ENCODE assay signal across 23 cellular contexts in the genomic region with DNA sequence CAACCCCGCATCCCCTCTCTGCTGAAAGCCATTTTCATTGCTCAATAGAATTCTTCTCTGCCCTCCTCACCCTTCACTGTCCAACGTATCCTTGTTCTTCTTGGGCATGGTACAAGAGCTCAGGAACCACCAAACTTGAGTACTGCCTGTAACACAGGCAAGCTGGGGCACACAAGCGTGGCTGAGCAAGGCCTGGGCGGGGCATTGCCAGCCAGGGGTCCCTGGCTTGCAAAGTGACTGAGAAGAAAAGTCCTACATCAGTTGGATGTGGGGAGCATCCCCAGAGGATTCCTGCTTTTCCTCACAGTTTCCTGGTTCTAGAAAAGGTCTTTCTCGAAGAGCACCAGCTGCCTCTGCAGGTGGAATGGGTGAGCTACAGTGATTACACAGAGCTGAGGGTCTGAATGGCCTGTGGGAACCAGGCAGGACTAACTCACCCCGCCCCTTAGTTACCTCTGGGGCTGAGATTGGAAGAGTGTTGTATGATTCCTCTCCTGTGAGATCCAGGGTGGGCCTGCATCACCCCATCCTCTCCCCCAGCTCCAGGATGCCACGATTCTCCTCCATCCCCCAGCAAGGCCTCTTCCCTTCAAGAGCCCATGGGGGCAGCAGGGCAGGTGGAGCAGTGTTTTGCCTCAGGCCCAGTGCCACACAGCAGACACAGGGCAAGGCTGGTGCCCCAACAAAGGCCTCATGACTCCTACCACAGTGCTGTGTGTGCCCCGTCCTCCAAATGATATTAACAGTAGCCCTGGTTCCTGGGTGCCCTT.
A peak's percentile ranks its signal among the peaks of the same experiment; 100 is the strongest.
DNase-seq lines count a peak whose midpoint lies in the region; ATAC-seq and TF ChIP-seq lines count a peak whose summit lies in the region.
"Had no signal": no experiment of that assay in that cellular context is flagged by ENCODE, and none has a peak within 500 bp of the region (broad histone marks: within the 10 kb centered on the region; RNA-seq: fewer than 3 reads in every experiment).

No MANE protein-coding gene starts in this region.

- WGBS in esophagus muscularis mucosa = 81% methylated on average over 8 of the region's 8 CpGs
- WGBS in aorta, 2 donors = 78 to 80% methylated on average over 8 of the region's 8 CpGs

- H3K36me3 ChIP-seq in BJ (ENCODE audit: control insufficient read depth, insufficient read depth, low read length) (no peaks in the 10 kb centered on the region), H7 (replicated peaks; ENCODE audit: control insufficient read depth, insufficient read depth, low read length) (no peaks in the 10 kb centered on the region), esophagus muscularis mucosa (no peaks in the 10 kb centered on the region), neural progenitor cell (no peaks in the 10 kb centered on the region), aorta (ENCODE audit: control insufficient read depth in 1 of 2, insufficient read depth in 2 of 2, low read length in 1 of 2) (no peaks in the 10 kb centered on the region)

- no peaks in the 10 kb centered on the region for H3K9me3 ChIP-seq in esophagus muscularis mucosa
- H3K9me3 ChIP-seq in neural progenitor cell (ENCODE audit: low read depth) = no peaks in the 10 kb centered on the region
- H3K9me3 ChIP-seq in aorta (ENCODE audit: control insufficient read depth, low read length) = no peaks in the 10 kb centered on the region

- H3K4me2 ChIP-seq in neural progenitor cell = no peak overlapping the region

- no peaks in the 10 kb centered on the region for H3K9me3 Mint-ChIP-seq in neural progenitor cell
- H3K9me3 Mint-ChIP-seq: activated CD4-positive, alpha-beta memory T cell treated with anti-CD3 and anti-CD28 coated beads, Interleukin-2, amount 10 ng/mL, durations not matched to agents 7 days and 5 days; activated naive CD4-positive, alpha-beta T cell treated with anti-CD3 and anti-CD28 coated beads, Interleukin-2, amount 50 U/mL, for 24 hours; activated T-helper 2 cell treated with anti-CD3 and anti-CD28 coated beads, Interferon-gamma antibody, Interleukin-2, Interleukin-4, amounts not matched to agents 10 μg/mL and 5 μg/mL and 100 μg/mL, durations not matched to agents 14 hours and 24 hours and 36 hours; CD8-positive, alpha-beta T cell; type B pancreatic cell had no signal

- no peak for TF ChIP-seq POLR2A in esophagus muscularis mucosa (IDR thresholded peaks at IDR 0.05; ENCODE audit: low read depth)

- POLR2A ChIA-PET in BJ (lab: Charles Lee) = no interaction called here

- peak overlapping the region; percentile 37 for H2AFZ ChIP-seq in neural progenitor cell (replicated peaks)

- H3K4me1 ChIP-seq in esophagus muscularis mucosa (no peaks in the 10 kb centered on the region), neural progenitor cell (no peaks in the 10 kb centered on the region), aorta (ENCODE audit: control insufficient read depth in 1 of 2, insufficient read depth in 2 of 2, low read length in 2 of 2) (no peaks in the 10 kb centered on the region)

- H3K4me3 Mint-ChIP-seq in neural progenitor cell = no peak overlapping the region
- H3K4me3 Mint-ChIP-seq: activated CD4-positive, alpha-beta memory T cell treated with anti-CD3 and anti-CD28 coated beads, Interleukin-2, amount 10 ng/mL, durations not matched to agents 7 days and 5 days; activated naive CD4-positive, alpha-beta T cell treated with anti-CD3 and anti-CD28 coated beads, Interleukin-2, amount 50 U/mL, for 24 hours; CD8-positive, alpha-beta T cell; type B pancreatic cell had no signal

- H3K27ac ChIP-seq in esophagus muscularis mucosa (replicated peaks in 1 of 4) = no peak overlapping the region
- H3K27ac ChIP-seq in neural progenitor cell = no peak overlapping the region
- no peak overlapping the region for H3K27ac ChIP-seq in aorta (ENCODE audit: low read depth in 1 of 2, low read length in 2 of 2)

- no peak for TF ChIP-seq EP300 in esophagus muscularis mucosa (IDR thresholded peaks at IDR 0.05)

- H3K36me3 Mint-ChIP-seq in neural progenitor cell = no peaks in the 10 kb centered on the region
- H3K36me3 Mint-ChIP-seq: activated naive CD4-positive, alpha-beta T cell treated with anti-CD3 and anti-CD28 coated beads, Interleukin-2, amount 50 U/mL, for 24 hours; CD8-positive, alpha-beta T cell; type B pancreatic cell had no signal

- H3K4me1 Mint-ChIP-seq in neural progenitor cell = no peaks in the 10 kb centered on the region
- H3K4me1 Mint-ChIP-seq: activated CD4-positive, alpha-beta memory T cell treated with anti-CD3 and anti-CD28 coated beads, Interleukin-2, amount 10 ng/mL, durations not matched to agents 7 days and 5 days; activated naive CD4-positive, alpha-beta T cell treated with anti-CD3 and anti-CD28 coated beads, Interleukin-2, amount 50 U/mL, for 24 hours had no signal

- TF ChIP-seq CTCF in BJ (IDR thresholded peaks at IDR 0.05; ENCODE audit: insufficient read depth, low read depth, low read length) (peak; percentile 38), esophagus muscularis mucosa (IDR thresholded peaks at IDR 0.05) (no peak), neural progenitor cell (IDR thresholded peaks at IDR 0.05) (peak; percentile 31)

- H3K4me3 ChIP-seq in BJ (ENCODE audit: low read depth, low read length) = no peak overlapping the region
- H3K4me3 ChIP-seq in H7 (ENCODE audit: insufficient read depth, low read depth, low read length) = no peak overlapping the region
- H3K4me3 ChIP-seq in esophagus muscularis mucosa = no peak overlapping the region
- no peak overlapping the region for H3K4me3 ChIP-seq in neural progenitor cell
- no peak overlapping the region for H3K4me3 ChIP-seq in aorta (ENCODE audit: low read length in 2 of 2)

- H3K27me3 ChIP-seq in BJ (ENCODE audit: control insufficient read depth, insufficient read depth, low read length) = peaks cover 5% of the 10 kb centered on the region
- no peaks in the 10 kb centered on the region; the same call in 1 of the 2 replicates for H3K27me3 ChIP-seq in H7 (ENCODE audit: control insufficient read depth, insufficient read depth, low read length)
- peaks cover 0 to 52% (median 0%) of the 10 kb centered on the region in 4 donors for H3K27me3 ChIP-seq in esophagus muscularis mucosa
- H3K27me3 ChIP-seq in neural progenitor cell = no peaks in the 10 kb centered on the region
- no peaks in the 10 kb centered on the region for H3K27me3 ChIP-seq in aorta (ENCODE audit: control insufficient read depth in 1 of 2, insufficient read depth in 2 of 2, low read length in 1 of 2)

- H3K27me3 Mint-ChIP-seq in neural progenitor cell (ENCODE audit: insufficient read depth, low read depth) = peaks cover 2% of the 10 kb centered on the region

- intact Hi-C loops in esophagus muscularis mucosa (cut with DNase I) = no loop called here
- intact Hi-C loops in aorta (cut with DNase I) = no loop called here

- H3F3A ChIP-seq in neural progenitor cell (ENCODE audit: low read depth) = no peaks in the 10 kb centered on the region

- H3K9ac ChIP-seq in neural progenitor cell = no peak overlapping the region

- DNase-seq in BJ (ENCODE audit: low read depth) = no peak
- DNase-seq in H7 = peak; percentile 37
- peak; percentile 78 for DNase-seq in esophagus muscularis mucosa (ENCODE audit: extremely low spot score)
- DNase-seq in neural progenitor cell (ENCODE audit: low spot score) = peak; percentile 43
- no peak for DNase-seq in AG08396 (ENCODE audit: low spot score)
- DNase-seq in aorta = no peak
- DNase-seq in NCI-H526 treated with DMSO at 0.1 percent for 48 hours (lab: John Stamatoyannopoulos, UW) = no peak
- DNase-seq: activated CD4-positive, alpha-beta memory T cell treated with anti-CD3 and anti-CD28 coated beads, Interleukin-2, amount 10 ng/mL, durations not matched to agents 7 days and 5 days; activated CD8-positive, alpha-beta memory T cell treated with anti-CD3 and anti-CD28 coated beads, Interleukin-2, amount 50 U/mL, for 48 hours; AML-193; CD8-positive, alpha-beta T cell; DMS 273 treated with DMSO at 0.1 percent for 48 hours; NCI-H1092 treated with DMSO at 0.1 percent for 48 hours; NCI-H187 treated with DMSO at 0.1 percent for 48 hours; NCI-H2227 treated with DMSO at 0.1 percent for 48 hours; posterior cingulate gyrus; right cardiac atrium; RPMI8226; stimulated activated CD4-positive, alpha-beta T cell treated with anti-CD3 and anti-CD28 coated beads, Interleukin-2, amount 100 ng/mL, for 48 hours had no signal

- CTCF ChIA-PET in BJ (lab: Yijun Ruan, JAX) = interaction anchor here (1.1 to 1.9 kb wide), 2 partner anchors 8 to 192 kb away, joined by 3 to 5 read pairs; no protein-coding TSS in a partner anchor

- H3K79me2 ChIP-seq in neural progenitor cell (ENCODE audit: low read depth) = no peaks in the 10 kb centered on the region

- no peak for ATAC-seq in aorta (ENCODE audit: low FRiP score)
- ATAC-seq: activated CD4-positive, CD25-positive, alpha-beta regulatory T cell treated with anti-CD3 and anti-CD28 coated beads, Interleukin-2, amount 50 U/mL, for 24 hours; CD8-positive, alpha-beta T cell; right cardiac atrium had no signal

- no peak overlapping the region for H3K27ac Mint-ChIP-seq in neural progenitor cell
- H3K27ac Mint-ChIP-seq: activated CD4-positive, alpha-beta memory T cell treated with anti-CD3 and anti-CD28 coated beads, Interleukin-2, amount 10 ng/mL, durations not matched to agents 7 days and 5 days; activated naive CD4-positive, alpha-beta T cell treated with anti-CD3 and anti-CD28 coated beads, Interleukin-2, amount 50 U/mL, for 24 hours; activated T-helper 2 cell treated with anti-CD3 and anti-CD28 coated beads, Interferon-gamma antibody, Interleukin-2, Interleukin-4, amounts not matched to agents 10 μg/mL and 5 μg/mL and 100 μg/mL, durations not matched to agents 14 hours and 24 hours and 36 hours; CD8-positive, alpha-beta T cell; type B pancreatic cell had no signal

- no peaks in the 10 kb centered on the region for H4K20me1 ChIP-seq in neural progenitor cell (ENCODE audit: low read depth)

Comparison
In these comparisons a context has a peak if more than half of its experiments do, and no peak if none do; other contexts are left out.
1. DNase-seq: peak in H7 (single experiment), esophagus muscularis mucosa (single experiment) and neural progenitor cell (single experiment); none in BJ (single experiment), AG08396 (single experiment), aorta (0 of 2) and NCI-H526 treated with DMSO at 0.1 percent for 48 hours (single experiment).
2. CTCF ChIP-seq: peak in BJ (single experiment) and neural progenitor cell (single experiment); none in esophagus muscularis mucosa (0 of 3).